Comparison of ENCODE assay signal across 8 cellular contexts in the genomic region with DNA sequence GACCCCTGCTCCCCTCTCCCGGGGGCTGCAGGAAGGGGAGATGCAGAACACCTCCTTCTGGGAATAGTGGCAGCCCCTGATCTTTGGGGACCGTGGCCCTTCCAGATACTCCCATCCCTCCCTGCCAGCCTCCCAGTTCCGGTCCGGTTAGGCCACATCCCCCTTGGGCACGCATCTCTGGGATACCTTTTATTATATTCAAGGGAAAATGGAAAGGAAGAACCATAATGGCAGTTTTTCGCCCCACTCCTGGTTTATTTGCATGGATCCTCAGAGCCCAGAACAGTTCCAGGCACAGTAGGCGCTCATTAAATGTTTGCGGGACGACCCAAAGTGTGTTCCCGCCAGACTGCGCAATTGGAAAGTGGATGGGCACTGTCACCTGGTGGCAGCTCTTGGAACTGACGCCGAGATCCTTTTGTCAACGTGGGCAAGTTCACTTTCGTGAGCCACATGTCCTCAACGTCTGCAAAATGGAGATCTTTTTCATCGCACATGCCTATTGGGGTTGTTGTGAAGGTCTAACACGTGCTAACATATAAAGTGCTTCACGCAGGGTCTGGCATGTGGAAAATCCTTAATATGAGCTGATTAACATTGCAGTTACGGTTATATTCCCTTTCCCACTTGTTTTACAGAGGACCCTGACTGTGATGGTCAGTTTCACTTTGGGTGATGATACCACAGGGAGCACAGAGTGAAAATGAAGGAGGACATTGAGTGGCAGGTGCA. TPM values are rescaled to one million over a fixed set of nuclear protein-coding genes. Genes with fewer than 3 reads are reported as not detected.
DNase-seq lines count a peak whose midpoint lies in the region; ATAC-seq and TF ChIP-seq lines count a peak whose summit lies in the region.

No MANE protein-coding gene starts in this region.

- no peaks in the 10 kb centered on the region for H3K36me3 ChIP-seq in BJ (ENCODE audit: control insufficient read depth, insufficient read depth, low read length)
- H3K36me3 ChIP-seq in adrenal gland (replicated peaks in 1 of 2): no peaks in the 10 kb centered on the region
- no peaks in the 10 kb centered on the region for H3K36me3 ChIP-seq in rectal smooth muscle tissue (ENCODE audit: control insufficient read depth, insufficient read depth, low read length)
- H3K36me3 ChIP-seq in uterus: no peaks in the 10 kb centered on the region

- CTCF ChIA-PET in BJ (lab: Yijun Ruan, JAX): interaction anchor here (0.6 to 8.4 kb wide), 30 partner anchors 10 to 362 kb away, joined by 3 to 178 read pairs (median 5); a partner anchor contains a TSS

- TF ChIP-seq CTCF in BJ (IDR thresholded peaks at IDR 0.05; ENCODE audit: insufficient read depth, low read depth, low read length): peak; percentile 100
- peak; percentile 99 to 100 (median 100) for TF ChIP-seq CTCF in adrenal gland (IDR thresholded peaks at IDR 0.05)
- TF ChIP-seq CTCF in uterus (IDR thresholded peaks at IDR 0.05): peak; percentile 99

- POLR2A ChIA-PET in BJ (lab: Charles Lee): no interaction called here

- no peak overlapping the region for H3K9ac ChIP-seq in rectal smooth muscle tissue (ENCODE audit: low read length)

- no peak overlapping the region for H3K27ac ChIP-seq in adrenal gland
- no peak overlapping the region for H3K27ac ChIP-seq in rectal smooth muscle tissue (ENCODE audit: low read depth, low read length)
- peak overlapping the region; percentile 41 to 63 for H3K27ac ChIP-seq in uterus

- WGBS in adrenal gland, 4 donors: 4 to 6% (median 5%) methylated on average over 18 to 20 of the region's 20 CpGs

- TF ChIP-seq POLR2A in adrenal gland (IDR thresholded peaks at IDR 0.05) (peak in 1 of 2 donors; percentile 32), uterus (IDR thresholded peaks at IDR 0.05) (no peak)

- ATAC-seq in GM19467 (IDR thresholded peaks at IDR 0.05; ENCODE audit: unreplicated experiment) (peak; percentile 56), left cardiac atrium (peak; percentile 33 to 56)

- intact Hi-C loops in adrenal gland (cut with DNase I) (loop anchor here (5.0 kb wide), 1 partner anchor 284 kb away; no protein-coding TSS in a partner anchor), left cardiac atrium (cut with DNase I) (loop anchor here (1.0 to 10.0 kb wide), 6 partner anchors 171 to 329 kb away; a partner anchor contains a TSS), uterus (cut with DNase I; ENCODE audit: low total_unique reads) (loop anchor here (10.0 kb wide), 2 partner anchors 191 to 291 kb away; no protein-coding TSS in a partner anchor)

- H3K4me1 ChIP-seq in adrenal gland (replicated peaks in 1 of 2): peaks cover 5 to 19% of the 10 kb centered on the region in 2 donors
- H3K4me1 ChIP-seq in rectal smooth muscle tissue (ENCODE audit: control insufficient read depth, insufficient read depth, low read length): peaks cover 8% of the 10 kb centered on the region
- H3K4me1 ChIP-seq in uterus: peaks cover 0 to 4% of the 10 kb centered on the region in 2 donors

- H3K4me3 ChIP-seq in BJ (ENCODE audit: low read depth, low read length) (no peak overlapping the region), adrenal gland (peak overlapping the region in 1 of 4 donors; percentile 89), rectal smooth muscle tissue (ENCODE audit: low read length) (peak overlapping the region; percentile 77), uterus (peak overlapping the region; percentile 49 to 79)

- H3K9me3 ChIP-seq in adrenal gland (replicated peaks in 1 of 3) (no peaks in the 10 kb centered on the region), uterus (no peaks in the 10 kb centered on the region)

- peaks cover 15% of the 10 kb centered on the region for H3K27me3 ChIP-seq in BJ (ENCODE audit: control insufficient read depth, insufficient read depth, low read length)
- no peaks in the 10 kb centered on the region for H3K27me3 ChIP-seq in adrenal gland
- peaks cover 11% of the 10 kb centered on the region for H3K27me3 ChIP-seq in rectal smooth muscle tissue (ENCODE audit: control insufficient read depth, insufficient read depth, low read length)
- no peaks in the 10 kb centered on the region for H3K27me3 ChIP-seq in uterus

- DNase-seq in BJ (ENCODE audit: low read depth) (no peak), NCI-H1092 treated with DMSO at 0.1 percent for 48 hours (lab: John Stamatoyannopoulos, UW) (peak; percentile 76), T-helper 1 cell (peak; percentile 35 to 75 (median 61)), adrenal gland (peak; percentile 70 to 92 (median 79)), left cardiac atrium (peak; percentile 77), uterus (peak; percentile 74 to 83)

RNA-seq across cellular contexts. Expression of a gene that starts 1.6 kb away (rescaled TPM):
- polyA plus RNA-seq in BJ (2011; rRNA removed) (0.33 and 0.55 TPM in 2 replicates), adrenal gland (10 to 100 TPM; 10.2 to 16.2 (median 12.1) TPM)
- 0.31 and 0.57 TPM in 2 replicates for polyA minus RNA-seq in BJ (2011; rRNA and poly(A)+ RNA removed)
- total RNA-seq in adrenal gland (10 to 100 TPM; 13.8 to 26.4 (median 23.2) TPM), left cardiac atrium (10 to 100 TPM; 58.1 to 66.3 TPM), uterus (10 to 100 TPM; 16.5 to 53.0 (median 22.3) TPM)

Comparison
In these comparisons a context has a peak if more than half of its experiments do, and no peak if none do; other contexts are left out.
1. H3K27ac ChIP-seq: peak in uterus (2 of 2); none in adrenal gland (0 of 5) and rectal smooth muscle tissue (single experiment).
2. Peak in every context shown above with its lines, with median percentiles within 50 percentile points of each other: CTCF ChIP-seq.